ENCODE assay signal across 32 cellular contexts in the genomic region with DNA sequence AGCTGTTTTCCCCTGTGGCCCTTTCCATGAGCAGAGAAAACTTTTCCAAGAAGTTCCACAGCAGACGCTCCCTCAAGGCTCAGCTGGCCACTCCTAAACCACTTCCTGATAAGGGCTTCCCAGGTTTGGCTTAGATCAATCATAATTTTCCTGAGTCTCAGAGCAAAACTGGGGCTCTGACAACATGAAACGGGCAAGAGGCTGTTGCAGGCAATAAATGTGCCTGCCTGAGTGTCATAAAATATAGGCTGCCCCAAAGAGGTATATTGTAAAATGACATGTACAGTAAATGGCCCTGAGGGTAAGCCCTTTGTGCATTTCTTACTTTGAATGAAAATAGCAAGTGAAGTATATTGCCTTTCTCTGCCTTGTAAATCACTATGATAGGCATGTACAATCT.
"Had no signal": no experiment of that assay in that cellular context is flagged by ENCODE, and none has a peak within 500 bp of the region (broad histone marks: within the 10 kb centered on the region; RNA-seq: fewer than 3 reads in every experiment).

No MANE protein-coding gene starts in this region.

- ATAC-seq: activated CD4-positive, alpha-beta T cell treated with anti-CD3 and anti-CD28 coated beads for 36 hours; activated CD8-positive, alpha-beta T cell treated with anti-CD3 and anti-CD28 coated beads, Interleukin-2, amount 10 ng/mL, durations not matched to agents 7 days and 5 days; activated naive CD4-positive, alpha-beta T cell treated with anti-CD3 and anti-CD28 coated beads, Interleukin-2, amount 50 U/mL, for 72 hours; activated T-cell treated with anti-CD3 and anti-CD28 coated beads, Interleukin-2, amount 50 U/mL, for 72 hours; effector memory CD8-positive, alpha-beta T cell; T-cell had no signal

- H3K9me3 ChIP-seq: ascending aorta, breast epithelium, esophagus squamous epithelium had no signal

- DNase-seq: activated CD4-positive, alpha-beta memory T cell treated with anti-CD3 and anti-CD28 coated beads for 36 hours; activated CD4-positive, alpha-beta T cell treated with anti-CD3 and anti-CD28 coated beads for 36 hours; activated CD4-positive, alpha-beta T cell treated with anti-CD3 and anti-CD28 coated beads, Interleukin-2, amount 10 ng/mL, durations not matched to agents 24 days and 14 days; activated CD4-positive, CD25-positive, alpha-beta regulatory T cell; activated CD4-positive, CD25-positive, alpha-beta regulatory T cell treated with anti-CD3 and anti-CD28 coated beads, Interleukin-2, amount 50 U/mL, for 72 hours; activated CD8-positive, alpha-beta memory T cell treated with anti-CD3 and anti-CD28 coated beads, Interleukin-2, amount 50 U/mL, for 48 hours; activated CD8-positive, alpha-beta T cell treated with anti-CD3 and anti-CD28 coated beads, Interleukin-2, amount 10 ng/mL, durations not matched to agents 7 days and 5 days; activated gamma-delta T cell; activated naive CD4-positive, alpha-beta T cell; activated naive CD4-positive, alpha-beta T cell treated with anti-CD3 and anti-CD28 coated beads, Interleukin-2, amount 10 ng/mL, durations not matched to agents 7 days and 5 days; activated naive CD8-positive, alpha-beta T cell treated with anti-CD3 and anti-CD28 coated beads, Interleukin-2, amount 10 ng/mL, durations not matched to agents 7 days and 5 days; activated T-cell treated with anti-CD3 and anti-CD28 coated beads for 4 hours; activated T-cell treated with anti-CD3 and anti-CD28 coated beads, Interleukin-2, amount 50 U/mL, for 24 hours; activated T-cell treated with anti-CD3 and anti-CD28 coated beads, Interleukin-2, amount 50 U/mL, for 72 hours; cortex of kidney; dermis blood vessel endothelial cell; effector CD4-positive, alpha-beta T cell; effector memory CD8-positive, alpha-beta T cell; erythroblast; esophagus squamous epithelium; head of caudate nucleus; SW 1271; T-cell; T1000; WERI-Rb-1 had no signal

- H3K27me3 ChIP-seq: ascending aorta, breast epithelium, cardiac muscle cell, esophagus squamous epithelium had no signal

- H3K27me3 Mint-ChIP-seq: activated CD4-positive, alpha-beta T cell treated with anti-CD3 and anti-CD28 coated beads for 36 hours had no signal

- H3K27ac ChIP-seq: ascending aorta, breast epithelium, cardiac muscle cell, esophagus squamous epithelium, WERI-Rb-1 had no signal

- H3K4me1 Mint-ChIP-seq: activated CD4-positive, alpha-beta T cell treated with anti-CD3 and anti-CD28 coated beads for 36 hours; activated CD4-positive, alpha-beta T cell treated with anti-CD3 and anti-CD28 coated beads, Interleukin-2, amount 10 ng/mL, durations not matched to agents 24 days and 14 days; brain; T-cell had no signal

- H3K4me1 ChIP-seq: ascending aorta, breast epithelium, esophagus squamous epithelium had no signal

- H3K4me3 Mint-ChIP-seq: activated CD4-positive, alpha-beta memory T cell treated with anti-CD3 and anti-CD28 coated beads for 36 hours; activated CD4-positive, alpha-beta T cell treated with anti-CD3 and anti-CD28 coated beads for 36 hours; activated CD4-positive, alpha-beta T cell treated with anti-CD3 and anti-CD28 coated beads, Interleukin-2, amount 10 ng/mL, durations not matched to agents 24 days and 14 days; activated CD8-positive, alpha-beta T cell treated with anti-CD3 and anti-CD28 coated beads, Interleukin-2, amount 10 ng/mL, durations not matched to agents 7 days and 5 days; activated naive CD4-positive, alpha-beta T cell treated with anti-CD3 and anti-CD28 coated beads, Interleukin-2, amount 10 ng/mL, durations not matched to agents 7 days and 5 days; activated naive CD8-positive, alpha-beta T cell treated with anti-CD3 and anti-CD28 coated beads, Interleukin-2, amount 10 ng/mL, durations not matched to agents 7 days and 5 days; activated T-cell treated with anti-CD3 and anti-CD28 coated beads, Interleukin-2, amount 50 U/mL, for 24 hours; activated T-cell treated with anti-CD3 and anti-CD28 coated beads, Interleukin-2, amount 50 U/mL, for 72 hours; brain; central memory CD8-positive, alpha-beta T cell; effector memory CD8-positive, alpha-beta T cell; T-cell; T-helper 1 cell treated with Interleukin-12 subunit alpha and Interleukin-12 subunit beta and Interleukin-4 antibody, amounts not matched to agents 30 μg/mL and 1 μg/mL, for 36 hours had no signal

- H3K27ac Mint-ChIP-seq: activated CD4-positive, alpha-beta memory T cell treated with anti-CD3 and anti-CD28 coated beads for 36 hours; activated CD4-positive, alpha-beta T cell treated with anti-CD3 and anti-CD28 coated beads for 36 hours; activated CD4-positive, alpha-beta T cell treated with anti-CD3 and anti-CD28 coated beads, Interleukin-2, amount 10 ng/mL, durations not matched to agents 24 days and 14 days; activated CD8-positive, alpha-beta T cell treated with anti-CD3 and anti-CD28 coated beads, Interleukin-2, amount 10 ng/mL, durations not matched to agents 7 days and 5 days; activated naive CD4-positive, alpha-beta T cell treated with anti-CD3 and anti-CD28 coated beads, Interleukin-2, amount 10 ng/mL, durations not matched to agents 7 days and 5 days; activated naive CD4-positive, alpha-beta T cell treated with anti-CD3 and anti-CD28 coated beads, Interleukin-2, amount 50 U/mL, for 72 hours; activated naive CD8-positive, alpha-beta T cell treated with anti-CD3 and anti-CD28 coated beads, Interleukin-2, amount 10 ng/mL, durations not matched to agents 7 days and 5 days; activated T-cell treated with anti-CD3 and anti-CD28 coated beads, Interleukin-2, amount 50 U/mL, for 24 hours; activated T-cell treated with anti-CD3 and anti-CD28 coated beads, Interleukin-2, amount 50 U/mL, for 72 hours; brain; effector memory CD8-positive, alpha-beta T cell; T-cell; T-helper 1 cell treated with Interleukin-12 subunit alpha and Interleukin-12 subunit beta and Interleukin-4 antibody, amounts not matched to agents 30 μg/mL and 1 μg/mL, for 36 hours had no signal

- H3K9me3 Mint-ChIP-seq: activated CD4-positive, alpha-beta memory T cell treated with anti-CD3 and anti-CD28 coated beads for 36 hours; activated CD4-positive, alpha-beta T cell treated with anti-CD3 and anti-CD28 coated beads, Interleukin-2, amount 10 ng/mL, durations not matched to agents 24 days and 14 days; activated naive CD4-positive, alpha-beta T cell treated with anti-CD3 and anti-CD28 coated beads, Interleukin-2, amount 10 ng/mL, durations not matched to agents 7 days and 5 days; activated naive CD4-positive, alpha-beta T cell treated with anti-CD3 and anti-CD28 coated beads, Interleukin-2, amount 50 U/mL, for 72 hours; activated naive CD8-positive, alpha-beta T cell treated with anti-CD3 and anti-CD28 coated beads, Interleukin-2, amount 10 ng/mL, durations not matched to agents 7 days and 5 days; activated T-cell treated with anti-CD3 and anti-CD28 coated beads, Interleukin-2, amount 50 U/mL, for 24 hours; activated T-cell treated with anti-CD3 and anti-CD28 coated beads, Interleukin-2, amount 50 U/mL, for 72 hours; central memory CD8-positive, alpha-beta T cell; effector memory CD8-positive, alpha-beta T cell; T-cell; T-helper 1 cell treated with Interleukin-12 subunit alpha and Interleukin-12 subunit beta and Interleukin-4 antibody, amounts not matched to agents 30 μg/mL and 1 μg/mL, for 36 hours had no signal

- H3K4me3 ChIP-seq: ascending aorta, breast epithelium, cardiac muscle cell, esophagus squamous epithelium had no signal

- H3K36me3 Mint-ChIP-seq: activated CD4-positive, alpha-beta memory T cell treated with anti-CD3 and anti-CD28 coated beads for 36 hours; activated naive CD4-positive, alpha-beta T cell treated with anti-CD3 and anti-CD28 coated beads, Interleukin-2, amount 10 ng/mL, durations not matched to agents 7 days and 5 days; activated naive CD4-positive, alpha-beta T cell treated with anti-CD3 and anti-CD28 coated beads, Interleukin-2, amount 50 U/mL, for 72 hours; activated naive CD8-positive, alpha-beta T cell treated with anti-CD3 and anti-CD28 coated beads, Interleukin-2, amount 10 ng/mL, durations not matched to agents 7 days and 5 days; brain; T-cell had no signal

- H3K36me3 ChIP-seq: ascending aorta, breast epithelium, cardiac muscle cell, esophagus squamous epithelium, WERI-Rb-1 had no signal
